Comparison of ENCODE assay signal across 1 cellular context in genomic region chr6:107542170-107542569, GRCh38.
TF ChIP-seq lines count a peak whose summit lies in the region.

No MANE protein-coding gene starts in this region.

TF ChIP-seq in H1, 55 proteins besides CTCF, POLR2A, EP300 and RAD21:
- TF ChIP-seq USF2 (IDR thresholded peaks at IDR 0.05; ENCODE audit: low read length) = no peak
- TF ChIP-seq SIRT6 (IDR thresholded peaks at IDR 0.05; ENCODE audit: low read length) = no peak
- no peak for TF ChIP-seq TAF7 (optimal IDR thresholded peaks at IDR 0.05; ENCODE audit: borderline replicate concordance, low read depth, low read length)
- no peak for TF ChIP-seq CREB1 (IDR thresholded peaks at IDR 0.05)
- TF ChIP-seq FOSL1 (IDR thresholded peaks at IDR 0.05; ENCODE audit: insufficient read depth, low read depth, low read length) = no peak
- no peak for TF ChIP-seq SP1 (IDR thresholded peaks at IDR 0.05; ENCODE audit: low read depth, low read length)
- TF ChIP-seq SP4 (IDR thresholded peaks at IDR 0.05; ENCODE audit: low read length) = no peak
- no peak for TF ChIP-seq ZNF274 (IDR thresholded peaks at IDR 0.05; ENCODE audit: borderline replicate concordance, extremely low read depth, low read length)
- TF ChIP-seq TEAD4 (IDR thresholded peaks at IDR 0.05; ENCODE audit: low read depth, low read length) = no peak
- no peak for TF ChIP-seq PHF8 (conservative IDR thresholded peaks at IDR 0.05; ENCODE audit: low read depth, low read length)
